Comparison of ENCODE assay signal across 22 cellular contexts in genomic region chr21:25461730-25462129, GRCh38.
DNase-seq lines count a peak whose midpoint lies in the region; ATAC-seq, FAIRE-seq and TF ChIP-seq lines count a peak whose summit lies in the region.
"Had no signal": no experiment of that assay in that cellular context is flagged by ENCODE, and none has a peak within 500 bp of the region (broad histone marks: within the 10 kb centered on the region; RNA-seq: fewer than 3 reads in every experiment).

No MANE protein-coding gene starts in this region.

- H3K4me2 ChIP-seq in endothelial cell of umbilical vein (ENCODE audit: insufficient read depth, low read length), result peak overlapping the region; percentile 6

- H3K9me3 ChIP-seq in endothelial cell of umbilical vein (replicated peaks; ENCODE audit: control insufficient read depth, insufficient read depth, low read length) (no peaks in the 10 kb centered on the region), aorta (ENCODE audit: control insufficient read depth, low read length) (no peaks in the 10 kb centered on the region)
- H3K9me3 ChIP-seq: heart right ventricle, left ventricle myocardium inferior had no signal

- no peak overlapping the region for H3K9ac ChIP-seq in endothelial cell of umbilical vein (replicated peaks; ENCODE audit: extremely low read depth, insufficient read depth, low read length)

- peak overlapping the region; percentile 51 for H3K4me3 Mint-ChIP-seq in stimulated activated naive CD8-positive, alpha-beta T cell treated with anti-CD3 and anti-CD28 coated beads, Interleukin-15, Interleukin-2, amounts not matched to agents 100 ng/mL and 50 ng/mL, for 24 hours
- no peak overlapping the region for H3K4me3 Mint-ChIP-seq in activated T-helper 2 cell treated with anti-CD3 and anti-CD28 coated beads, Interferon-gamma antibody, Interleukin-2, Interleukin-4, amounts not matched to agents 10 μg/mL and 5 μg/mL and 100 μg/mL, durations not matched to agents 14 hours and 24 hours and 36 hours (ENCODE audit: low read depth)
- H3K4me3 Mint-ChIP-seq: CD8-positive, alpha-beta memory T cell; WTC11 had no signal

- CTCF ChIA-PET in endothelial cell of umbilical vein (lab: Charles Lee), result no interaction called here

- peak overlapping the region; percentile 99 for H3K27ac Mint-ChIP-seq in stimulated activated naive CD8-positive, alpha-beta T cell treated with anti-CD3 and anti-CD28 coated beads, Interleukin-15, Interleukin-2, amounts not matched to agents 100 ng/mL and 50 ng/mL, for 24 hours
- H3K27ac Mint-ChIP-seq in activated T-helper 2 cell treated with anti-CD3 and anti-CD28 coated beads, Interferon-gamma antibody, Interleukin-2, Interleukin-4, amounts not matched to agents 10 μg/mL and 5 μg/mL and 100 μg/mL, durations not matched to agents 14 hours and 24 hours and 36 hours, result peak overlapping the region; percentile 73
- H3K27ac Mint-ChIP-seq: progenitor cell of endocrine pancreas, WTC11 had no signal

- no peaks in the 10 kb centered on the region for H3K79me2 ChIP-seq in endothelial cell of umbilical vein (ENCODE audit: control insufficient read depth, insufficient read depth, low read length)

- peaks cover 31% of the 10 kb centered on the region for H3K36me3 Mint-ChIP-seq in stimulated activated naive CD8-positive, alpha-beta T cell treated with anti-CD3 and anti-CD28 coated beads, Interleukin-15, Interleukin-2, amounts not matched to agents 100 ng/mL and 50 ng/mL, for 24 hours (ENCODE audit: low read depth)
- H3K36me3 Mint-ChIP-seq in activated T-helper 2 cell treated with anti-CD3 and anti-CD28 coated beads, Interferon-gamma antibody, Interleukin-2, Interleukin-4, amounts not matched to agents 10 μg/mL and 5 μg/mL and 100 μg/mL, durations not matched to agents 14 hours and 24 hours and 36 hours (ENCODE audit: low read depth), result peaks cover 20% of the 10 kb centered on the region
- H3K36me3 Mint-ChIP-seq: CD8-positive, alpha-beta memory T cell; WTC11 had no signal

- TF ChIP-seq POLR2A in endothelial cell of umbilical vein (IDR thresholded peaks at IDR 0.05; ENCODE audit: low read depth, low read length), result no peak

- BruUV-seq in endothelial cell of umbilical vein (replicated peaks; lab: Mats Ljungman, UMichigan), result no TSS peak

- H3K27ac ChIP-seq in endothelial cell of umbilical vein (ENCODE audit: insufficient read depth, low read depth, low read length), result peak overlapping the region; percentile 32
- no peak overlapping the region for H3K27ac ChIP-seq in aorta (ENCODE audit: low read depth in 1 of 2, low read length in 2 of 2)
- H3K27ac ChIP-seq: heart right ventricle, left ventricle myocardium inferior had no signal

- dilution Hi-C loops in endothelial cell of umbilical vein (cut with MboI; ENCODE audit: extremely low pct_ligation_motif_present, low sequenced_read_pairs), result no loop called here

- H3K4me1 ChIP-seq in endothelial cell of umbilical vein (ENCODE audit: control insufficient read depth, extremely low read depth, insufficient read depth, low read length) (peaks cover 4% of the 10 kb centered on the region), aorta (ENCODE audit: control insufficient read depth in 1 of 2, insufficient read depth in 2 of 2, low read length in 2 of 2) (no peaks in the 10 kb centered on the region)

- intact Hi-C loops in activated T-helper 2 cell treated with anti-CD3 and anti-CD28 coated beads, Interferon-gamma antibody, Interleukin-2, Interleukin-4, amounts not matched to agents 10 μg/mL and 5 μg/mL and 100 μg/mL, durations not matched to agents 14 hours and 24 hours and 36 hours (cut with micrococcal nuclease), result loop anchor here (1.0 kb wide), 2 partner anchors 26 to 33 kb away; no protein-coding TSS in a partner anchor
- intact Hi-C loops in endothelial cell of umbilical vein (cut with micrococcal nuclease) (no loop called here), aorta (cut with DNase I) (no loop called here)

- 0 to 2% methylated on average over 1 of the region's 1 CpG for WGBS in aorta, 2 donors

- H4K20me1 ChIP-seq in endothelial cell of umbilical vein (replicated peaks; ENCODE audit: control insufficient read depth, extremely low read depth, insufficient read depth, low read length), result no peaks in the 10 kb centered on the region

- POLR2A ChIA-PET in endothelial cell of umbilical vein (lab: Charles Lee), result no interaction called here

- peak; percentile 68 for FAIRE-seq in endothelial cell of umbilical vein (lab: Jason Lieb, UNC)

- H3K9me1 ChIP-seq in endothelial cell of umbilical vein (replicated peaks; ENCODE audit: control insufficient read depth, extremely low read depth, insufficient read depth, low read length), result no peaks in the 10 kb centered on the region

- no peak for DNase-seq in stimulated activated naive CD8-positive, alpha-beta T cell treated with anti-CD3 and anti-CD28 coated beads, Interleukin-15, Interleukin-2, amounts not matched to agents 100 U/mL and 50 U/mL, for 24 hours
- DNase-seq in activated T-helper 2 cell treated with anti-CD3 and anti-CD28 coated beads, Interferon-gamma antibody, Interleukin-2, Interleukin-4, amounts not matched to agents 10 μg/mL and 5 μg/mL and 100 μg/mL, durations not matched to agents 14 hours and 24 hours and 36 hours (ENCODE audit: low spot score), result no peak
- DNase-seq in endothelial cell of umbilical vein (ENCODE audit: low read depth, low spot score), result peak; percentile 92
- no peak for DNase-seq in aorta
- no peak for DNase-seq in HuH-7.5 (ENCODE audit: low spot score)
- DNase-seq in hepatic stellate cell (ENCODE audit: low spot score), result no peak
- DNase-seq in activated gamma-delta T cell (lab: John Stamatoyannopoulos, UW), result no peak
- DNase-seq: activated effector memory CD4-positive, alpha-beta T cell treated with anti-CD3 and anti-CD28 coated beads, Interleukin-2, amount 50 U/mL, for 16 hours; CD8-positive, alpha-beta memory T cell; cortex of kidney; DMS79; heart right ventricle; left ventricle myocardium inferior; NCI-H1105 treated with DMSO at 0.1 percent for 48 hours; NCI-H2081; NCI-H446; RPMI8226; T-helper 9 cell had no signal

- no peaks in the 10 kb centered on the region for H3K27me3 Mint-ChIP-seq in stimulated activated naive CD8-positive, alpha-beta T cell treated with anti-CD3 and anti-CD28 coated beads, Interleukin-15, Interleukin-2, amounts not matched to agents 100 ng/mL and 50 ng/mL, for 24 hours
- H3K27me3 Mint-ChIP-seq in activated T-helper 2 cell treated with anti-CD3 and anti-CD28 coated beads, Interferon-gamma antibody, Interleukin-2, Interleukin-4, amounts not matched to agents 10 μg/mL and 5 μg/mL and 100 μg/mL, durations not matched to agents 14 hours and 24 hours and 36 hours (ENCODE audit: low read depth), result no peaks in the 10 kb centered on the region
- H3K27me3 Mint-ChIP-seq: CD8-positive, alpha-beta memory T cell; progenitor cell of endocrine pancreas had no signal

- H3K36me3 ChIP-seq in endothelial cell of umbilical vein (ENCODE audit: control insufficient read depth in 2 of 2, extremely low read depth in 1 of 2, insufficient read depth in 2 of 2, low read length in 2 of 2), result no peaks in the 10 kb centered on the region
- H3K36me3 ChIP-seq in aorta (ENCODE audit: control insufficient read depth in 1 of 2, insufficient read depth in 2 of 2, low read length in 1 of 2), result no peaks in the 10 kb centered on the region
- H3K36me3 ChIP-seq: heart right ventricle, left ventricle myocardium inferior had no signal

- H3K4me3 ChIP-seq in endothelial cell of umbilical vein (replicated peaks in 1 of 3; ENCODE audit: insufficient read depth in 1 of 3, low read depth in 1 of 3, low read length in 3 of 3) (no peak overlapping the region), aorta (ENCODE audit: low read length in 2 of 2) (no peak overlapping the region)
- H3K4me3 ChIP-seq: heart right ventricle, left ventricle myocardium inferior had no signal

- H2AFZ ChIP-seq in endothelial cell of umbilical vein (ENCODE audit: low read depth, low read length), result peak overlapping the region; percentile 48

- no peak for TF ChIP-seq CTCF in endothelial cell of umbilical vein (IDR thresholded peaks at IDR 0.05; ENCODE audit: extremely low read depth in 1 of 2, insufficient read depth in 1 of 2, low read depth in 1 of 2, low read length in 2 of 2)

- H3K9me3 Mint-ChIP-seq in stimulated activated naive CD8-positive, alpha-beta T cell treated with anti-CD3 and anti-CD28 coated beads, Interleukin-15, Interleukin-2, amounts not matched to agents 100 ng/mL and 50 ng/mL, for 24 hours, result peaks cover 7% of the 10 kb centered on the region
- H3K9me3 Mint-ChIP-seq in activated T-helper 2 cell treated with anti-CD3 and anti-CD28 coated beads, Interferon-gamma antibody, Interleukin-2, Interleukin-4, amounts not matched to agents 10 μg/mL and 5 μg/mL and 100 μg/mL, durations not matched to agents 14 hours and 24 hours and 36 hours, result peaks cover 14% of the 10 kb centered on the region
- H3K9me3 Mint-ChIP-seq: CD8-positive, alpha-beta memory T cell; WTC11 had no signal

- H3K4me1 Mint-ChIP-seq in stimulated activated naive CD8-positive, alpha-beta T cell treated with anti-CD3 and anti-CD28 coated beads, Interleukin-15, Interleukin-2, amounts not matched to agents 100 ng/mL and 50 ng/mL, for 24 hours (ENCODE audit: low read depth), result peaks cover 96% of the 10 kb centered on the region
- H3K4me1 Mint-ChIP-seq in activated T-helper 2 cell treated with anti-CD3 and anti-CD28 coated beads, Interferon-gamma antibody, Interleukin-2, Interleukin-4, amounts not matched to agents 10 μg/mL and 5 μg/mL and 100 μg/mL, durations not matched to agents 14 hours and 24 hours and 36 hours (ENCODE audit: low read depth), result peaks cover 73% of the 10 kb centered on the region
- H3K4me1 Mint-ChIP-seq: WTC11 had no signal

- H3K27me3 ChIP-seq in endothelial cell of umbilical vein (ENCODE audit: control insufficient read depth in 2 of 2, insufficient read depth in 2 of 2, low read length in 2 of 2), result peaks cover 0 to 2% of the 10 kb centered on the region in 2 experiments
- no peaks in the 10 kb centered on the region for H3K27me3 ChIP-seq in aorta (ENCODE audit: control insufficient read depth in 1 of 2, insufficient read depth in 2 of 2, low read length in 1 of 2)
- H3K27me3 ChIP-seq: heart right ventricle had no signal

- ATAC-seq in stimulated activated naive CD8-positive, alpha-beta T cell treated with anti-CD3 and anti-CD28 coated beads, Interleukin-15, Interleukin-2, amounts not matched to agents 100 U/mL and 50 U/mL, for 24 hours, result no peak
- peak; percentile 27 for ATAC-seq in aorta (ENCODE audit: low FRiP score)
- ATAC-seq: HCT116, WTC11 had no signal

TF ChIP-seq in endothelial cell of umbilical vein, 7 proteins besides CTCF, POLR2A, EP300 and RAD21 (continues in another document):
- TF ChIP-seq EZH2 (IDR thresholded peaks at IDR 0.05; ENCODE audit: borderline replicate concordance, low read depth, low read length, severe bottlenecking) (no peak), GATA2 (IDR thresholded peaks at IDR 0.05; ENCODE audit: insufficient read depth, insufficient read length, low read depth, low read length) (no peak), MYC (IDR thresholded peaks at IDR 0.05; ENCODE audit: low read depth, low read length) (no peak), POLR2AphosphoS5 (IDR thresholded peaks at IDR 0.05; ENCODE audit: insufficient read depth, low read depth, low read length) (no peak), FOS (IDR thresholded peaks at IDR 0.05; ENCODE audit: borderline replicate concordance, insufficient read depth, low read length) (no peak), JUN (IDR thresholded peaks at IDR 0.05; ENCODE audit: borderline replicate concordance, insufficient read depth, insufficient read length, low read depth) (no peak)
